Comparison of ENCODE assay signal across 25 cellular contexts in the genomic region with DNA sequence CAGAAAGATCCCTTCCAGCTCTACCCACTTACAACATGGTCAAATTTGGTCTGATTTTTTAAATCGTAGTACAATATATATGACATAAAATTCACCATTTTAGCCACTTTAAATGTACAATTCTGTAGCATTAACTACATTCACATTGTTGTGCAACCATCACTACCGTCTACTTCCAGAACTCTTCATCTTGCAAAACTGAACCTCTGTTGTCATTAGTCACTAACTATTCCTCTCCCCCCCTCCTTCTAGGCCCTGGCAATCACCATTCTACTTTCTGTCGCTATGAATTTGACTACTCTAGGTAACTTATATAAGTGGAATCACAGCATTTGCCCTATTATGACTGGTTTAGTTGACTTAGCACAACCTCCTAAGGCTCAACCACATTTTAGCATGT.
"Had no signal": no experiment of that assay in that cellular context is flagged by ENCODE, and none has a peak within 500 bp of the region (broad histone marks: within the 10 kb centered on the region; RNA-seq: fewer than 3 reads in every experiment).

No MANE protein-coding gene starts in this region.

- H3K36me3 Mint-ChIP-seq: memory B cell; stimulated activated memory B cell treated with anti-CD40 and anti-IgM and Interleukin-4, amounts not matched to agents 10 μg/mL and 1 μg/mL and 100 μg/mL, for 72 hours; WTC11 had no signal

- H3K27ac Mint-ChIP-seq: activated CD8-positive, alpha-beta memory T cell treated with anti-CD3 and anti-CD28 coated beads, Interleukin-2, amount 10 ng/mL, durations not matched to agents 7 days and 5 days; activated CD8-positive, alpha-beta T cell treated with anti-CD3 and anti-CD28 coated beads for 36 hours; activated naive CD4-positive, alpha-beta T cell treated with anti-CD3 and anti-CD28 coated beads, Interleukin-2, amount 10 ng/mL, durations not matched to agents 7 days and 5 days; endodermal cell; memory B cell; nephron; stimulated activated memory B cell treated with anti-CD40 and anti-IgM and Interleukin-4, amounts not matched to agents 10 μg/mL and 1 μg/mL and 100 μg/mL, for 72 hours; WTC11 had no signal

- ATAC-seq: activated CD8-positive, alpha-beta memory T cell treated with anti-CD3 and anti-CD28 coated beads, Interleukin-2, amount 10 ng/mL, durations not matched to agents 7 days and 5 days; activated CD8-positive, alpha-beta T cell treated with anti-CD3 and anti-CD28 coated beads for 36 hours; gastroesophageal sphincter; left cardiac atrium; psoas muscle; stimulated activated memory B cell treated with anti-CD40 and anti-IgM and Interleukin-4, amounts not matched to agents 10 μg/mL and 1 μg/mL and 100 μg/mL, for 72 hours; WTC11 had no signal

- H3K27me3 Mint-ChIP-seq: memory B cell; stimulated activated memory B cell treated with anti-CD40 and anti-IgM and Interleukin-4, amounts not matched to agents 10 μg/mL and 1 μg/mL and 100 μg/mL, for 72 hours had no signal

- DNase-seq: activated CD4-positive, alpha-beta T cell treated with anti-CD3 and anti-CD28 coated beads for 4 hours; activated CD8-positive, alpha-beta memory T cell treated with anti-CD3 and anti-CD28 coated beads, Interleukin-2, amount 10 ng/mL, durations not matched to agents 7 days and 5 days; activated CD8-positive, alpha-beta T cell treated with anti-CD3 and anti-CD28 coated beads for 36 hours; activated effector memory CD4-positive, alpha-beta T cell treated with anti-CD3 and anti-CD28 coated beads, Interleukin-2, amount 50 U/mL, for 16 hours; activated naive CD4-positive, alpha-beta T cell treated with anti-CD3 and anti-CD28 coated beads, Interleukin-2, amount 10 ng/mL, durations not matched to agents 7 days and 5 days; activated T-cell treated with anti-CD3 and anti-CD28 coated beads for 4 hours; cerebellar nuclear complex; endodermal cell; head of caudate nucleus; islet precursor cell; left cardiac atrium; ovary; psoas muscle; stimulated activated CD4-positive, alpha-beta T cell treated with anti-CD3 and anti-CD28 coated beads, Interleukin-12 subunit alpha, Interleukin-12 subunit beta, amount 100 ng/mL, for 4 hours; stomach had no signal

- H3K27ac ChIP-seq: coronary artery, epithelial cell of prostate, gastroesophageal sphincter, neutrophil, ovary, psoas muscle, right atrium auricular region, stomach, vagina had no signal

- H3K4me3 ChIP-seq: coronary artery, gastroesophageal sphincter, ovary, psoas muscle, right atrium auricular region, stomach, vagina had no signal

- H3K27me3 ChIP-seq: gastroesophageal sphincter, neutrophil, ovary, right atrium auricular region, stomach, vagina had no signal

- H3K4me3 Mint-ChIP-seq: activated CD8-positive, alpha-beta memory T cell treated with anti-CD3 and anti-CD28 coated beads, Interleukin-2, amount 10 ng/mL, durations not matched to agents 7 days and 5 days; activated CD8-positive, alpha-beta T cell treated with anti-CD3 and anti-CD28 coated beads for 36 hours; activated naive CD4-positive, alpha-beta T cell treated with anti-CD3 and anti-CD28 coated beads, Interleukin-2, amount 10 ng/mL, durations not matched to agents 7 days and 5 days; endodermal cell; memory B cell; nephron; stimulated activated memory B cell treated with anti-CD40 and anti-IgM and Interleukin-4, amounts not matched to agents 10 μg/mL and 1 μg/mL and 100 μg/mL, for 72 hours; WTC11 had no signal

- H3K9me3 Mint-ChIP-seq: memory B cell, nephron had no signal

- H3K4me1 Mint-ChIP-seq: endodermal cell, nephron, WTC11 had no signal
